Comparison of ENCODE assay signal across 7 cellular contexts in genomic region chr10:80202530-80202929, GRCh38. TPM values are rescaled to one million over a fixed set of nuclear protein-coding genes. Genes with fewer than 3 reads are reported as not detected.
DNase-seq lines count a peak whose midpoint lies in the region; ATAC-seq and TF ChIP-seq lines count a peak whose summit lies in the region.
"Not testable (repeated sequence)": the region's sequence is repeated elsewhere in the genome, so short reads cannot be mapped to it uniquely, and the experiment has no call there.

No MANE protein-coding gene starts in this region.

- peak overlapping the region; percentile 83 to 98 (median 97) for H3K4me3 Mint-ChIP-seq in T-cell
- H3K4me3 Mint-ChIP-seq in activated naive CD4-positive, alpha-beta T cell treated with anti-CD3 and anti-CD28 coated beads for 36 hours = peak overlapping the region; percentile 78

- H3K27me3 Mint-ChIP-seq in T-cell; activated naive CD4-positive, alpha-beta T cell treated with anti-CD3 and anti-CD28 coated beads for 36 hours (ENCODE audit: low read depth): not testable (repeated sequence)

- H3K4me1 Mint-ChIP-seq in T-cell = peaks cover 68 to 76% (median 75%) of the 10 kb centered on the region in 3 donors
- peaks cover 55% of the 10 kb centered on the region for H3K4me1 Mint-ChIP-seq in activated naive CD4-positive, alpha-beta T cell treated with anti-CD3 and anti-CD28 coated beads for 36 hours (ENCODE audit: low read depth)

- H3K4me3 ChIP-seq in foreskin fibroblast (ENCODE audit: low read depth in 1 of 2, low read length in 2 of 2) = peak overlapping the region; percentile 68 to 98
- H3K4me3 ChIP-seq in muscle layer of colon (ENCODE audit: low read depth in 1 of 2, low read length in 2 of 2); skin epidermis: not testable (repeated sequence)

- not testable (repeated sequence) for H3K36me3 ChIP-seq in muscle layer of colon (ENCODE audit: insufficient read depth, low read length)

- not testable (repeated sequence) for ATAC-seq in T-cell (replicated peaks in 1 of 4)

- TF ChIP-seq CTCF in foreskin fibroblast (IDR thresholded peaks at IDR 0.05; ENCODE audit: low read depth, low read length) = not testable (repeated sequence)

- peaks cover 12% of the 10 kb centered on the region for H3K36me3 Mint-ChIP-seq in T-cell
- H3K36me3 Mint-ChIP-seq in activated naive CD4-positive, alpha-beta T cell treated with anti-CD3 and anti-CD28 coated beads for 36 hours (ENCODE audit: low read depth) = peaks cover 12% of the 10 kb centered on the region

- DNase-seq in EH (ENCODE audit: low read depth) = peak; percentile 29
- not testable (repeated sequence) for DNase-seq in T-cell; activated naive CD4-positive, alpha-beta T cell treated with anti-CD3 and anti-CD28 coated beads for 36 hours; caudate nucleus (lab: John Stamatoyannopoulos, UW); foreskin fibroblast

- CTCF ChIA-PET in T-cell (lab: Charles Lee) = interaction anchor here (0.9 to 4.1 kb wide), 4 partner anchors 15 to 58 kb away, joined by 4 to 44 read pairs (median 7); no protein-coding TSS in a partner anchor
- CTCF ChIA-PET in activated naive CD4-positive, alpha-beta T cell treated with anti-CD3 and anti-CD28 coated beads for 36 hours (lab: Charles Lee) = interaction anchor here (0.7 to 4.2 kb wide), 7 partner anchors 9 to 57 kb away, joined by 3 to 27 read pairs (median 6); no protein-coding TSS in a partner anchor

- H3K27ac ChIP-seq in caudate nucleus (ENCODE audit: low read depth, low read length) (peak overlapping the region; percentile 24), muscle layer of colon (ENCODE audit: low read depth, low read length) (peak overlapping the region; percentile 99), skin epidermis (peak overlapping the region in 14 of 21 experiments; percentile 2 to 99 (median 97))

- not testable (repeated sequence) for H3K27me3 ChIP-seq in muscle layer of colon (ENCODE audit: control insufficient read depth in 1 of 2, insufficient read depth in 2 of 2, low read length in 2 of 2)

- H3K27ac Mint-ChIP-seq in T-cell = peak overlapping the region; percentile 73 to 92
- H3K27ac Mint-ChIP-seq in activated naive CD4-positive, alpha-beta T cell treated with anti-CD3 and anti-CD28 coated beads for 36 hours = peak overlapping the region; percentile 92

- not testable (repeated sequence) for H3K9me3 Mint-ChIP-seq in T-cell; activated naive CD4-positive, alpha-beta T cell treated with anti-CD3 and anti-CD28 coated beads for 36 hours

- peaks cover 63% of the 10 kb centered on the region for H3K4me1 ChIP-seq in muscle layer of colon (ENCODE audit: insufficient read depth, low read length)

- intact Hi-C loops in activated naive CD4-positive, alpha-beta T cell treated with anti-CD3 and anti-CD28 coated beads for 36 hours (cut with micrococcal nuclease) = loop anchor here (2.0 to 5.0 kb wide), 5 partner anchors 32 to 960 kb away; partner anchors contain the start of genes TSPAN14 and ZCCHC24

- not testable (repeated sequence) for H3K9ac ChIP-seq in muscle layer of colon (ENCODE audit: low read length)

- not testable (repeated sequence) for H3K9me3 ChIP-seq in muscle layer of colon (ENCODE audit: low read length)

- POLR2A ChIA-PET in T-cell (lab: Charles Lee) = interaction anchor here in 1 of 2 donors (2.5 kb wide), 1 partner anchor 15 kb away, joined by 13 read pairs; no protein-coding TSS in a partner anchor

RNA-seq across cellular contexts. Expression of gene ANXA11, which starts 2.8 kb away (rescaled TPM):
- total RNA-seq in T-cell = 100 to 1,000 TPM; 196 to 222 (median 208) TPM
- total RNA-seq in activated naive CD4-positive, alpha-beta T cell treated with anti-CD3 and anti-CD28 coated beads for 36 hours = 100 to 1,000 TPM; 142 TPM

Comparison
In these comparisons a context has a peak if more than half of its experiments do, and no peak if none do; other contexts are left out.
1. H3K27ac ChIP-seq: peak in every context shown above with its lines; median percentile 99 in muscle layer of colon; 97 in skin epidermis; 24 in caudate nucleus.